ENCODE assay signal across 15 cellular contexts in genomic region chr5:14199902-14200301, GRCh38. TPM values are rescaled to one million over a fixed set of nuclear protein-coding genes. Genes with fewer than 3 reads are reported as not detected.
DNase-seq lines count a peak whose midpoint lies in the region; ATAC-seq and TF ChIP-seq lines count a peak whose summit lies in the region.
"Had no signal": no experiment of that assay in that cellular context is flagged by ENCODE, and none has a peak within 500 bp of the region (broad histone marks: within the 10 kb centered on the region; RNA-seq: fewer than 3 reads in every experiment).

No MANE protein-coding gene starts in this region.

- H3F3A ChIP-seq in GM23338 (replicated peaks; ENCODE audit: low read depth) = no peaks in the 10 kb centered on the region

- peaks cover 33% of the 10 kb centered on the region for H4K20me1 ChIP-seq in GM23338 (replicated peaks; ENCODE audit: insufficient read depth)

- peaks cover 64% of the 10 kb centered on the region for H3K4me1 Mint-ChIP-seq in GM23338

- DNase-seq in GM23338 (ENCODE audit: low spot score) (no peak), NCI-H774 (lab: John Stamatoyannopoulos, UW) (peak; percentile 87), left ventricle myocardium superior (peak; percentile 53), GOT3 (lab: John Stamatoyannopoulos, UW) (no peak)
- DNase-seq: activated CD4-positive, alpha-beta T cell treated with anti-CD3 and anti-CD28 coated beads for 48 hours; endodermal cell; NK-92 treated with Interleukin-12 subunit alpha and Interleukin-12 subunit beta, amount 100 ng/mL, for 24 hours; retina; T-cell had no signal

- H3K36me3 ChIP-seq in GM23338 (ENCODE audit: insufficient read depth) = no peaks in the 10 kb centered on the region
- H3K36me3 ChIP-seq in skeletal muscle satellite cell (ENCODE audit: insufficient read depth, low read length) = peaks cover 14% of the 10 kb centered on the region
- H3K36me3 ChIP-seq: suprapubic skin had no signal

- H3K4me2 ChIP-seq in GM23338 = no peak overlapping the region
- peak overlapping the region; percentile 47 for H3K4me2 ChIP-seq in skeletal muscle satellite cell (ENCODE audit: low read length)

- no peak for TF ChIP-seq CTCF in GM23338 (conservative IDR thresholded peaks at IDR 0.05; ENCODE audit: low read depth in 2 of 2)

- H3K4me1 ChIP-seq in GM23338 (ENCODE audit: insufficient read depth) = peaks cover 59% of the 10 kb centered on the region
- peaks cover 86% of the 10 kb centered on the region for H3K4me1 ChIP-seq in skeletal muscle satellite cell (ENCODE audit: control insufficient read depth, insufficient read depth, low read length)

- peaks cover 100% of the 10 kb centered on the region for H3K79me2 ChIP-seq in GM23338 (replicated peaks; ENCODE audit: insufficient read depth)

- no peaks in the 10 kb centered on the region for H3K9me2 ChIP-seq in GM23338 (ENCODE audit: insufficient read depth)

- H3K27me3 Mint-ChIP-seq in GM23338 (ENCODE audit: insufficient read depth, low read depth, poor library complexity) = peaks cover 1% of the 10 kb centered on the region

- no peaks in the 10 kb centered on the region for H3K36me3 Mint-ChIP-seq in GM23338 (ENCODE audit: low read depth)
- H3K36me3 Mint-ChIP-seq: T-cell had no signal

- no peak overlapping the region for H3K27ac Mint-ChIP-seq in GM23338
- H3K27ac Mint-ChIP-seq: activated T-helper 2 cell treated with anti-CD3 and anti-CD28 coated beads, Interferon-gamma antibody, Interleukin-2, Interleukin-4, amounts not matched to agents 10 μg/mL and 5 μg/mL and 100 μg/mL, durations not matched to agents 14 hours and 24 hours and 36 hours; endodermal cell; T-cell had no signal

- no peaks in the 10 kb centered on the region for H3K9me3 Mint-ChIP-seq in GM23338
- H3K9me3 Mint-ChIP-seq: activated T-helper 2 cell treated with anti-CD3 and anti-CD28 coated beads, Interferon-gamma antibody, Interleukin-2, Interleukin-4, amounts not matched to agents 10 μg/mL and 5 μg/mL and 100 μg/mL, durations not matched to agents 14 hours and 24 hours and 36 hours; endodermal cell; T-cell had no signal

- no peaks in the 10 kb centered on the region for H3K9me3 ChIP-seq in skeletal muscle satellite cell (replicated peaks; ENCODE audit: low read length)
- H3K9me3 ChIP-seq: suprapubic skin had no signal

- no peak overlapping the region for H3K4me3 Mint-ChIP-seq in GM23338
- H3K4me3 Mint-ChIP-seq: endodermal cell, T-cell had no signal

- intact Hi-C loops in left ventricle myocardium superior (cut with micrococcal nuclease) = loop anchor here (10.0 kb wide), 1 partner anchor 65 kb away; no protein-coding TSS in a partner anchor

- H3K27me3 ChIP-seq in GM23338 (ENCODE audit: insufficient read depth) (no peaks in the 10 kb centered on the region), skeletal muscle satellite cell (ENCODE audit: control insufficient read depth, insufficient read depth, low read length) (no peaks in the 10 kb centered on the region)
- H3K27me3 ChIP-seq: suprapubic skin had no signal

- ATAC-seq in GM23338 (peak; percentile 14; the same call in 1 of the 3 replicates), left ventricle myocardium superior (peak; percentile 97), HG02571 (IDR thresholded peaks at IDR 0.05; ENCODE audit: unreplicated experiment) (no peak), HG02870 (IDR thresholded peaks at IDR 0.05; ENCODE audit: unreplicated experiment) (no peak)
- ATAC-seq: T-cell had no signal

- H3K4me3 ChIP-seq in GM23338 (no peak overlapping the region), skeletal muscle satellite cell (ENCODE audit: low read length) (no peak overlapping the region)
- H3K4me3 ChIP-seq: suprapubic skin had no signal

- H2AFZ ChIP-seq in GM23338 = no peak overlapping the region

- no peak overlapping the region for H3K9ac ChIP-seq in skeletal muscle satellite cell (ENCODE audit: low read depth, low read length)

- no peak overlapping the region for H3K27ac ChIP-seq in GM23338 (ENCODE audit: low read depth)
- H3K27ac ChIP-seq: HL-60, suprapubic skin had no signal

TF ChIP-seq in GM23338, 12 proteins besides CTCF, POLR2A, EP300 and RAD21 (continues in another document):
- TF ChIP-seq EZH2 (IDR thresholded peaks at IDR 0.05; ENCODE audit: low read depth, unreplicated experiment) = no peak
- no peak for TF ChIP-seq NANOG (IDR thresholded peaks at IDR 0.05; ENCODE audit: borderline replicate concordance)
- no peak for TF ChIP-seq ETS1 (IDR thresholded peaks at IDR 0.05)
- TF ChIP-seq ZNF462 (CRISPR knock-in tag; IDR thresholded peaks at IDR 0.05) = no peak
- no peak for TF ChIP-seq ZNF114 (CRISPR knock-in tag; IDR thresholded peaks at IDR 0.05)
- TF ChIP-seq JUNB (IDR thresholded peaks at IDR 0.05; ENCODE audit: unreplicated experiment) = no peak

RNA-seq across cellular contexts. Expression of gene TRIO, which starts 56.8 kb away (rescaled TPM):
- total RNA-seq in GM23338 (2014; rRNA removed; shearing (Covaris generic)) = 83.7 and 113 TPM in 2 replicates
- 13.8 and 14.9 TPM in 2 replicates for polyA plus RNA-seq in GM23338 (2016; fragmentation: Nextera tagmentation; extraction: Ambion mirVana)
- 57.0 TPM for total RNA-seq in left ventricle myocardium superior
- total RNA-seq in skeletal muscle satellite cell (2012; rRNA removed) = 692 and 744 TPM in 2 replicates

Comparison
In these comparisons a context has a peak if more than half of its experiments do, and no peak if none do; other contexts are left out.
1. ATAC-seq: peak in GM23338 (single experiment) and left ventricle myocardium superior (single experiment); none in HG02571 (single experiment) and HG02870 (single experiment).
2. DNase-seq: peak in NCI-H774 (single experiment) and left ventricle myocardium superior (single experiment); none in GM23338 (single experiment) and GOT3 (single experiment).